Comparison of ENCODE assay signal across 18 cellular contexts in the genomic region with DNA sequence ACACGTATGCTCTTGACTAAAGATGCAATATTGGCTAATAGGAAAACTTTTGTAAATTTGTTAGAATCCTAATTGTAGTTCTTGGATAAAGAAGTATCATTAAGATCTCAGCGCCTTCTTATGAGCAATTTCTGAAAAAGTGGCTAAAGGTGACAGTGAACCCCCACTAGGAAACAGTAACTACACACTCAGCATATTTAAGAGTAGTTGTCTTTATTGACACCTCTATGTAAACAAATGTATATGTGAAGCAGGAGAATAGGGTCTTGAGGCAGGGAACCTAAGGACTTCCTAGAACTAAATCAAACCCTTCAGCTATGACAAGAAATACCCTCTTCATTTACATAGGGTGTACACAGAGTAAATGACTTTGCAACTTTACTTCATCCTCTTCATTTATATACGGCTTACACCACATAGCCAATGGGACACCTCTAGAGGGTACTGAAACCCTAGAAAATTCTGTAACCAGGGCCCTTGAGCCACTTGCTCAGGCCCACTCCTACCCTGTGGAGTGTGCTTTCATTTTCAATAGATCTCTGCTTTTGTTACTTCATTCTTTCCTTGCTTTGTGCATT. TPM values are rescaled to one million over a fixed set of nuclear protein-coding genes. Genes with fewer than 3 reads are reported as not detected.
A peak's percentile ranks its signal among the peaks of the same experiment; 100 is the strongest.
DNase-seq lines count a peak whose midpoint lies in the region; ATAC-seq lines count a peak whose summit lies in the region.
"Had no signal": no experiment of that assay in that cellular context is flagged by ENCODE, and none has a peak within 500 bp of the region (broad histone marks: within the 10 kb centered on the region; RNA-seq: fewer than 3 reads in every experiment).

No MANE protein-coding gene starts in this region.

- DNase-seq in COR-L47 (lab: John Stamatoyannopoulos, UW) (no peak), Karpas-422 (no peak), superior temporal gyrus (ENCODE audit: extremely low spot score) (no peak), SW 1271 (lab: John Stamatoyannopoulos, UW) (no peak)
- DNase-seq: activated gamma-delta T cell treated with Interleukin-2 at 50 U/mL for 16 hours; caudate nucleus; CD4-positive, alpha-beta memory T cell; esophagus squamous epithelium; H7; NCI-H146; stimulated activated naive B cell treated with anti-CD40 and anti-IgM and Interleukin-4, amounts not matched to agents 10 μg/mL and 1 μg/mL and 100 μg/mL, for 72 hours had no signal

- ATAC-seq in GM18870 (IDR thresholded peaks at IDR 0.05; ENCODE audit: unreplicated experiment) (peak; percentile 39), GM21423 (IDR thresholded peaks at IDR 0.05; ENCODE audit: unreplicated experiment) (peak; percentile 25), HG03103 (IDR thresholded peaks at IDR 0.05; ENCODE audit: low read depth, unreplicated experiment) (peak; percentile 23)
- no peak for ATAC-seq in activated T-helper 17 cell treated with anti-CD3 and anti-CD28 coated beads, Interleukin-2, amount 50 U/mL, for 72 hours (replicated peaks)

- H3K27ac Mint-ChIP-seq in activated T-helper 17 cell treated with anti-CD3 and anti-CD28 coated beads, Interleukin-2, amount 50 U/mL, for 72 hours, result peak overlapping the region; percentile 26
- H3K27ac Mint-ChIP-seq: stimulated activated naive B cell treated with anti-CD40 and anti-IgM and Interleukin-4, amounts not matched to agents 10 μg/mL and 1 μg/mL and 100 μg/mL, for 72 hours had no signal

- no peak overlapping the region for H3K4me3 ChIP-seq in Karpas-422 (ENCODE audit: low read length)
- H3K4me3 ChIP-seq: esophagus squamous epithelium had no signal

- H3K9me2 ChIP-seq in Karpas-422 (replicated peaks; ENCODE audit: insufficient read depth, low read length), result no peaks in the 10 kb centered on the region

- H4K20me1 ChIP-seq in Karpas-422 (ENCODE audit: insufficient read depth, low read depth, low read length), result no peaks in the 10 kb centered on the region

- no peaks in the 10 kb centered on the region for H3K9me3 Mint-ChIP-seq in activated T-helper 17 cell treated with anti-CD3 and anti-CD28 coated beads, Interleukin-2, amount 50 U/mL, for 72 hours
- H3K9me3 Mint-ChIP-seq: CD4-positive, alpha-beta memory T cell; stimulated activated naive B cell treated with anti-CD40 and anti-IgM and Interleukin-4, amounts not matched to agents 10 μg/mL and 1 μg/mL and 100 μg/mL, for 72 hours had no signal

- H3K4me1 ChIP-seq in Karpas-422 (ENCODE audit: low read length), result peaks cover 18% of the 10 kb centered on the region
- H3K4me1 ChIP-seq: parathyroid adenoma had no signal

- H3K27me3 Mint-ChIP-seq in activated T-helper 17 cell treated with anti-CD3 and anti-CD28 coated beads, Interleukin-2, amount 50 U/mL, for 72 hours, result no peaks in the 10 kb centered on the region
- H3K27me3 Mint-ChIP-seq: CD4-positive, alpha-beta memory T cell; stimulated activated naive B cell treated with anti-CD40 and anti-IgM and Interleukin-4, amounts not matched to agents 10 μg/mL and 1 μg/mL and 100 μg/mL, for 72 hours had no signal

- no peaks in the 10 kb centered on the region; the same call in 1 of the 2 replicates for H3K79me2 ChIP-seq in Karpas-422 (ENCODE audit: low read length)
- H3K79me2 ChIP-seq: parathyroid adenoma had no signal

- peak overlapping the region; percentile 5 for H3K4me3 Mint-ChIP-seq in activated T-helper 17 cell treated with anti-CD3 and anti-CD28 coated beads, Interleukin-2, amount 50 U/mL, for 72 hours

- no peak overlapping the region for H2AFZ ChIP-seq in Karpas-422 (ENCODE audit: low read length)
- H2AFZ ChIP-seq: parathyroid adenoma had no signal

- H3K4me2 ChIP-seq in Karpas-422 (ENCODE audit: low read depth, low read length, poor library complexity, severe bottlenecking), result no peak overlapping the region

- no peaks in the 10 kb centered on the region for H3K9me3 ChIP-seq in Karpas-422 (ENCODE audit: low read length)
- H3K9me3 ChIP-seq: esophagus squamous epithelium had no signal

- peaks cover 38% of the 10 kb centered on the region for H3K36me3 Mint-ChIP-seq in activated T-helper 17 cell treated with anti-CD3 and anti-CD28 coated beads, Interleukin-2, amount 50 U/mL, for 72 hours (ENCODE audit: low read depth)

- H3K36me3 ChIP-seq in Karpas-422 (ENCODE audit: insufficient read depth, low read length), result no peaks in the 10 kb centered on the region

- no peak overlapping the region for H3K9ac ChIP-seq in Karpas-422 (ENCODE audit: low read length)
- H3K9ac ChIP-seq: parathyroid adenoma had no signal

- H3K4me1 Mint-ChIP-seq in activated T-helper 17 cell treated with anti-CD3 and anti-CD28 coated beads, Interleukin-2, amount 50 U/mL, for 72 hours, result peaks cover 9% of the 10 kb centered on the region

- no peaks in the 10 kb centered on the region for H3K27me3 ChIP-seq in Karpas-422 (ENCODE audit: low read length)
- H3K27me3 ChIP-seq: esophagus squamous epithelium had no signal

- no peak overlapping the region for H3K27ac ChIP-seq in Karpas-422 (ENCODE audit: low read length)
- H3K27ac ChIP-seq: esophagus squamous epithelium, parathyroid adenoma had no signal

RNA-seq across cellular contexts. Expression of a gene that starts 2.8 kb away (rescaled TPM):
- total RNA-seq in activated T-helper 17 cell treated with anti-CD3 and anti-CD28 coated beads, Interleukin-2, amount 50 U/mL, for 72 hours, result 10 to 100 TPM in 1 of 2 donors, 1 to 10 TPM in 1; 7.1 to 10.3 TPM
- total RNA-seq in Karpas-422 (2014; rRNA removed; shearing (Covaris generic); ENCODE audit: low replicate concordance), result 7.6 and 20.3 TPM in 2 replicates

RNA-seq across cellular contexts. Expression of a gene that starts 13.7 kb away (rescaled TPM):
- total RNA-seq in activated T-helper 17 cell treated with anti-CD3 and anti-CD28 coated beads, Interleukin-2, amount 50 U/mL, for 72 hours, result 1 to 10 TPM in 1 of 2 donors, under 1 TPM in 1; 0.48 to 1.6 TPM
- 0.29 and 0.71 TPM in 2 replicates for total RNA-seq in Karpas-422 (2014; rRNA removed; shearing (Covaris generic); ENCODE audit: low replicate concordance)
- total RNA-seq: HT-29 had no signal

RNA-seq across cellular contexts. Expression of a gene that starts 56.0 kb away (rescaled TPM):
- not detected for total RNA-seq in activated T-helper 17 cell treated with anti-CD3 and anti-CD28 coated beads, Interleukin-2, amount 50 U/mL, for 72 hours
- total RNA-seq in Karpas-422 (2014; rRNA removed; shearing (Covaris generic); ENCODE audit: low replicate concordance), result not detected in 2 replicates
- total RNA-seq: CD4-positive, alpha-beta memory T cell; esophagus squamous epithelium; H7; HT-29; T-helper 1 cell treated with Interleukin-12 subunit alpha and Interleukin-12 subunit beta and Interleukin-4 antibody, amounts not matched to agents 30 ng/mL and 1 ng/mL, for 36 hours had no signal
